ENCODE assay signal across 8 cellular contexts in genomic region chr19:16326401-16327130, GRCh38. TPM values are rescaled to one million over a fixed set of nuclear protein-coding genes. Genes with fewer than 3 reads are reported as not detected.
DNase-seq lines count a peak whose midpoint lies in the region; ATAC-seq and TF ChIP-seq lines count a peak whose summit lies in the region.

No MANE protein-coding gene starts in this region.

- H3K9me3 Mint-ChIP-seq in MCF 10A (ENCODE audit: unreplicated experiment) = no peaks in the 10 kb centered on the region

- CTCF ChIA-PET in MCF 10A (lab: Yijun Ruan, JAX) (no interaction called here), mammary epithelial cell (lab: Charles Lee; ENCODE audit: low non-redundant PET) (no interaction called here)

- H3K4me1 ChIP-seq in mammary epithelial cell (ENCODE audit: insufficient read depth, low read length) = peaks cover 4% of the 10 kb centered on the region
- no peaks in the 10 kb centered on the region for H3K4me1 ChIP-seq in right lobe of liver

- dilution Hi-C loops in mammary epithelial cell (cut with HindIII; ENCODE audit: low sequenced_read_pairs) = loop anchor here (5.0 to 10.0 kb wide), 2 partner anchors 46 to 178 kb away; no protein-coding TSS in a partner anchor

- in situ Hi-C loops in mammary epithelial cell (cut with MboI; ENCODE audit: low sequenced_read_pairs in 2 of 2) = no loop called here

- intact Hi-C loops in MCF 10A (cut with micrococcal nuclease) (no loop called here), mammary epithelial cell (cut with micrococcal nuclease) (no loop called here), right lobe of liver (cut with DNase I) (no loop called here)

- H2AFZ ChIP-seq in mammary epithelial cell (ENCODE audit: low read depth, low read length) = no peak overlapping the region

- no peaks in the 10 kb centered on the region for H4K20me1 ChIP-seq in mammary epithelial cell (ENCODE audit: insufficient read depth, low read length)

- no peak overlapping the region for H3K9ac ChIP-seq in mammary epithelial cell (ENCODE audit: insufficient read depth, low read length)

- ATAC-seq in right lobe of liver (no peak), GM18907 (IDR thresholded peaks at IDR 0.05; ENCODE audit: unreplicated experiment) (no peak)

- POLR2A ChIA-PET in MCF 10A (lab: Yijun Ruan, JAX) = no interaction called here

- H3K4me2 ChIP-seq in mammary epithelial cell (ENCODE audit: insufficient read depth, low read depth, low read length) = no peak overlapping the region

- no peaks in the 10 kb centered on the region for H3K27me3 Mint-ChIP-seq in MCF 10A (ENCODE audit: insufficient read depth, unreplicated experiment)

- peak overlapping the region; percentile 22 for H3K4me3 Mint-ChIP-seq in MCF 10A (ENCODE audit: unreplicated experiment)

- DNase-seq in MCF 10A (ENCODE audit: unreplicated experiment) (no peak), mammary epithelial cell (no peak), right lobe of liver (peak; percentile 40 to 65 (median 54)), OCI-M2 (lab: John Stamatoyannopoulos, UW; ENCODE audit: unreplicated experiment) (no peak), NCI-H2081 treated with DMSO at 0.1 percent for 48 hours (lab: John Stamatoyannopoulos, UW) (no peak)

- no peak overlapping the region for H3K27ac ChIP-seq in mammary epithelial cell (ENCODE audit: insufficient read depth, low read depth, low read length)
- peak overlapping the region; percentile 45 for H3K27ac ChIP-seq in angular gyrus (ENCODE audit: low read depth, low read length)
- peak overlapping the region; percentile 15 to 74 (median 72) for H3K27ac ChIP-seq in right lobe of liver
- H3K27ac ChIP-seq in temporal lobe (ENCODE audit: low read depth, low read length) = peak overlapping the region; percentile 36

- no peaks in the 10 kb centered on the region for H3K79me2 ChIP-seq in mammary epithelial cell (ENCODE audit: insufficient read depth, low read length)

- H3K27me3 ChIP-seq in mammary epithelial cell (ENCODE audit: insufficient read depth, low read length) (no peaks in the 10 kb centered on the region), right lobe of liver (no peaks in the 10 kb centered on the region)

- no peaks in the 10 kb centered on the region for H3K9me3 ChIP-seq in mammary epithelial cell (replicated peaks; ENCODE audit: insufficient read depth, low read length)
- H3K9me3 ChIP-seq in right lobe of liver = no peaks in the 10 kb centered on the region

- no peak overlapping the region for H3K27ac Mint-ChIP-seq in MCF 10A (ENCODE audit: low read depth, unreplicated experiment)

- H3K4me3 ChIP-seq in mammary epithelial cell (replicated peaks in 1 of 3; ENCODE audit: insufficient read depth in 1 of 3, low read depth in 2 of 3, low read length in 3 of 3) (no peak overlapping the region), right lobe of liver (peak overlapping the region; percentile 46 to 64 (median 50))

- no peaks in the 10 kb centered on the region for H3K36me3 ChIP-seq in mammary epithelial cell (ENCODE audit: insufficient read depth, low read length)
- peaks cover 0 to 8% (median 1%) of the 10 kb centered on the region in 4 donors for H3K36me3 ChIP-seq in right lobe of liver

- 90% methylated on average over 28 of the region's 55 CpGs for WGBS in mammary epithelial cell (ENCODE audit: low coverage, missing lambda C conversion rate)
- WGBS in right lobe of liver (ENCODE audit: insufficient coverage, low coverage, low lambda C conversion rate, missing lambda C conversion rate) = 68% methylated on average over 9 of the region's 55 CpGs

- no peaks in the 10 kb centered on the region for H3K36me3 Mint-ChIP-seq in MCF 10A (ENCODE audit: insufficient read depth, unreplicated experiment)

- TF ChIP-seq POLR2A in right lobe of liver (IDR thresholded peaks at IDR 0.05) = no peak

- no peak for TF ChIP-seq CTCF in MCF 10A (IDR thresholded peaks at IDR 0.05; ENCODE audit: unreplicated experiment)
- no peak for TF ChIP-seq CTCF in mammary epithelial cell (conservative IDR thresholded peaks at IDR 0.05 in 1 of 2, IDR thresholded peaks at IDR 0.05 in 1 of 2; ENCODE audit: extremely low read depth in 1 of 2, insufficient read depth in 1 of 2, low read depth in 1 of 2, low read length in 2 of 2)
- no peak for TF ChIP-seq CTCF in right lobe of liver (IDR thresholded peaks at IDR 0.05)

- H3K4me1 Mint-ChIP-seq in MCF 10A (ENCODE audit: insufficient read depth, unreplicated experiment) = no peaks in the 10 kb centered on the region

- no TSS peak for BruUV-seq in MCF 10A (replicated peaks; lab: Mats Ljungman, UMichigan)
- no TSS peak for BruUV-seq in mammary epithelial cell (replicated peaks; lab: Mats Ljungman, UMichigan)

RNA-seq across cellular contexts. Expression of gene KLF2, which starts 1.9 kb away (rescaled TPM):
- total RNA-seq in MCF 10A (2022) (3.3 and 3.8 TPM in 2 replicates), mammary epithelial cell (under 1 TPM in 1 of 2 donors, not detected in 1; 0.99 TPM), right lobe of liver (10 to 100 TPM in 1 of 6 experiments, 1 to 10 TPM in 5; 3.7 to 10.1 (median 4.8) TPM), temporal lobe (3.0 TPM)
- 0.15 TPM for polyA plus RNA-seq in mammary epithelial cell
- not detected for polyA minus RNA-seq in mammary epithelial cell

Comparison
In these comparisons a context has a peak if more than half of its experiments do, and no peak if none do; other contexts are left out.
1. DNase-seq: peak in right lobe of liver (3 of 3); none in MCF 10A (single experiment), mammary epithelial cell (single experiment), OCI-M2 (single experiment) and NCI-H2081 treated with DMSO at 0.1 percent for 48 hours (single experiment).
2. H3K4me3 ChIP-seq: peak in right lobe of liver (3 of 3); none in mammary epithelial cell (0 of 3).